ENCODE assay signal across 8 cellular contexts in genomic region chr9:113558632-113559502, GRCh38.
DNase-seq lines count a peak whose midpoint lies in the region; ATAC-seq, FAIRE-seq and TF ChIP-seq lines count a peak whose summit lies in the region.

No MANE protein-coding gene starts in this region.

- no peaks in the 10 kb centered on the region for H3K36me3 ChIP-seq in A673 (ENCODE audit: insufficient read depth, low read length, poor library complexity, severe bottlenecking)

- H3K4me3 ChIP-seq in choroid plexus epithelial cell (ENCODE audit: low read depth, low read length) (no peak overlapping the region), A673 (ENCODE audit: low read depth, low read length, poor library complexity, severe bottlenecking) (no peak overlapping the region)

- intact Hi-C loops in A673 (cut with micrococcal nuclease; ENCODE audit: unreplicated experiment): no loop called here

- no peaks in the 10 kb centered on the region for H3K27me3 ChIP-seq in A673 (replicated peaks; ENCODE audit: insufficient read depth, low read depth, low read length, poor library complexity)

- TF ChIP-seq CTCF in choroid plexus epithelial cell (conservative IDR thresholded peaks at IDR 0.05; ENCODE audit: low read depth, low read length) (no peak), A673 (conservative IDR thresholded peaks at IDR 0.05; ENCODE audit: low read depth, low read length) (no peak)

- H3K4me1 ChIP-seq in A673 (ENCODE audit: insufficient read depth, low read length, poor library complexity, severe bottlenecking): no peaks in the 10 kb centered on the region

- FAIRE-seq in urothelium cell line (lab: Jason Lieb, UNC): no peak

- no TSS peak for BruUV-seq in A673 (replicated peaks; lab: Mats Ljungman, UMichigan)

- no peak for ATAC-seq in GM21786 (IDR thresholded peaks at IDR 0.05; ENCODE audit: unreplicated experiment)

- CTCF ChIA-PET in A673 (lab: Charles Lee): no interaction called here

- POLR2A ChIA-PET in A673 (lab: Charles Lee; ENCODE audit: low non-redundant PET): no interaction called here

- no peak overlapping the region for H3K27ac ChIP-seq in A673 (ENCODE audit: low read depth, low read length, poor library complexity, severe bottlenecking)

- DNase-seq in NCI-H2029 treated with DMSO at 0.1 percent for 48 hours (lab: John Stamatoyannopoulos, UW): peak; percentile 32
- DNase-seq in choroid plexus epithelial cell (ENCODE audit: low read depth): peak; percentile 74
- peak; percentile 46 for DNase-seq in left kidney (ENCODE audit: low read depth, low spot score)
- peak; percentile 16 for DNase-seq in superior temporal gyrus (ENCODE audit: extremely low spot score)
- DNase-seq in activated T-cell treated with anti-CD3 and anti-CD28 coated beads, Interleukin-2, amount 50 U/mL, for 1 hour: no peak
- no peak for DNase-seq in urothelium cell line (ENCODE audit: low spot score)
- DNase-seq in A673 (ENCODE audit: low spot score): no peak

- H3K9me3 ChIP-seq in A673 (ENCODE audit: low read depth, low read length, poor library complexity, severe bottlenecking): no peaks in the 10 kb centered on the region

Comparison
In these comparisons a context has a peak if more than half of its experiments do, and no peak if none do; other contexts are left out.
1. DNase-seq: peak in NCI-H2029 treated with DMSO at 0.1 percent for 48 hours (single experiment), choroid plexus epithelial cell (single experiment), left kidney (single experiment) and superior temporal gyrus (single experiment); none in activated T-cell treated with anti-CD3 and anti-CD28 coated beads, Interleukin-2, amount 50 U/mL, for 1 hour (single experiment), urothelium cell line (single experiment) and A673 (single experiment).